8 cellular contexts compared by ENCODE assay signal in the genomic region with DNA sequence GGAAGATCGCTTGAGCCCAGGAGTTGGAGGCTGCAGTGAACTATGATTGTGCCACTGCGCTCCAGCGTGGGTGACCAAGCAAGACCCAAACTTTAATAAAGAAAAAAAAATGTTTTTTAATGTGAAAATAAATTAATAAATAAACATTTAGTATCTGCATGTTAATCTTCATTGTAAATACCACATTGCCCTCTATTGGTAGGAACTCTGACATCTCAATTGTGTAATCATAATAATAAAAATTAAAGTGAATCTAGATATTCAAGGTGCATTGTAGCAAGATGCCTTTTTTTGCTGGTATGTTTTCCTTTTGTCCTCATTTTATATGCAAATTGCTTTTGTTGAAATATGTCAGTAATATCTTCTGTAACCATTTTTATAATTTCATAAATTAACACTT.
A peak's percentile ranks its signal among the peaks of the same experiment; 100 is the strongest.
DNase-seq lines count a peak whose midpoint lies in the region; ATAC-seq, FAIRE-seq and TF ChIP-seq lines count a peak whose summit lies in the region.

No MANE protein-coding gene starts in this region.

- no peak overlapping the region for H3K4me3 ChIP-seq in left ventricle myocardium inferior
- H3K4me3 ChIP-seq in SK-N-SH (ENCODE audit: low read depth in 2 of 2, low read length in 1 of 2): no peak overlapping the region

- H3K9ac ChIP-seq in SK-N-SH: no peak overlapping the region

- WGBS in SK-N-SH (ENCODE audit: low lambda C conversion rate): 90% methylated on average over 3 of the region's 3 CpGs

- POLR2A ChIA-PET in SK-N-SH (lab: Yijun Ruan, JAX): no interaction called here

- H3K27me3 ChIP-seq in left ventricle myocardium inferior (ENCODE audit: low read depth) (no peaks in the 10 kb centered on the region), SK-N-SH (ENCODE audit: insufficient read depth) (no peaks in the 10 kb centered on the region)

- H3K4me2 ChIP-seq in SK-N-SH: no peak overlapping the region

- H3K9me3 ChIP-seq in left ventricle myocardium inferior (replicated peaks) (no peaks in the 10 kb centered on the region), SK-N-SH (no peaks in the 10 kb centered on the region)

- intact Hi-C loops in left ventricle myocardium inferior (cut with micrococcal nuclease) (loop anchor here (10.0 kb wide), 1 partner anchor 275 kb away; a partner anchor contains a TSS), cardiac septum (cut with DNase I) (loop anchor here (2.0 to 5.0 kb wide), 2 partner anchors 272 to 463 kb away; a partner anchor contains a TSS), posterior vena cava (cut with DNase I) (loop anchor here (5.0 kb wide), 2 partner anchors 457 to 462 kb away; no protein-coding TSS in a partner anchor)

- no peaks in the 10 kb centered on the region for H4K20me1 ChIP-seq in SK-N-SH (ENCODE audit: insufficient read depth)

- H3K79me2 ChIP-seq in SK-N-SH (ENCODE audit: insufficient read depth): no peaks in the 10 kb centered on the region

- H3K36me3 ChIP-seq in left ventricle myocardium inferior (peaks cover 34% of the 10 kb centered on the region), SK-N-SH (replicated peaks in 1 of 2; ENCODE audit: control insufficient read depth in 1 of 2, insufficient read depth in 2 of 2, low read length in 1 of 2) (peaks cover 32 to 45% of the 10 kb centered on the region in 2 experiments)

- no peak for ATAC-seq in GM21529 (IDR thresholded peaks at IDR 0.05; ENCODE audit: unreplicated experiment)

- TF ChIP-seq CTCF in left ventricle myocardium inferior (IDR thresholded peaks at IDR 0.05; ENCODE audit: borderline replicate concordance): peak; percentile 56
- TF ChIP-seq CTCF in SK-N-SH (IDR thresholded peaks at IDR 0.05): peak; percentile 68

- no peak for TF ChIP-seq EP300 in SK-N-SH (IDR thresholded peaks at IDR 0.05; ENCODE audit: borderline replicate concordance in 1 of 2, low read depth in 1 of 2, low read length in 1 of 2)

- H3F3A ChIP-seq in SK-N-SH (replicated peaks; ENCODE audit: insufficient read depth): peaks cover 14% of the 10 kb centered on the region

- peak; percentile 71 for TF ChIP-seq RAD21 in SK-N-SH (IDR thresholded peaks at IDR 0.05; ENCODE audit: low read length)

- DNase-seq in left ventricle myocardium inferior (no peak), cardiac septum (ENCODE audit: low spot score) (no peak), SK-N-SH (peak; percentile 51), glomerular visceral epithelial cell (ENCODE audit: extremely low spot score) (peak; percentile 30), HTR-8/SVneo (ENCODE audit: insufficient read length, low spot score) (no peak), posterior vena cava (ENCODE audit: low spot score) (no peak), GM19238 (ENCODE audit: insufficient read length, low spot score) (no peak)

- FAIRE-seq in HTR-8/SVneo (lab: Jason Lieb, UNC): no peak

- H3K27ac ChIP-seq in left ventricle myocardium inferior (replicated peaks) (no peak overlapping the region), SK-N-SH (ENCODE audit: low read depth in 2 of 2, low read length in 1 of 2) (no peak overlapping the region)

- no peaks in the 10 kb centered on the region for H3K9me2 ChIP-seq in SK-N-SH

- no peaks in the 10 kb centered on the region for H3K4me1 ChIP-seq in left ventricle myocardium inferior
- no peaks in the 10 kb centered on the region for H3K4me1 ChIP-seq in SK-N-SH (ENCODE audit: control insufficient read depth in 1 of 2, insufficient read depth in 2 of 2, low read depth in 1 of 2, low read length in 1 of 2)

- CTCF ChIA-PET in SK-N-SH (lab: Yijun Ruan, JAX): interaction anchor here (0.6 to 8.8 kb wide), 15 partner anchors 8 to 460 kb away, joined by 3 to 93 read pairs (median 3); a partner anchor contains a TSS

- H2AFZ ChIP-seq in SK-N-SH (ENCODE audit: low read depth): no peak overlapping the region

TF ChIP-seq in SK-N-SH, 30 proteins besides CTCF, POLR2A, EP300 and RAD21:
- TF ChIP-seq SMC3 (IDR thresholded peaks at IDR 0.05; ENCODE audit: low read depth, low read length): peak; percentile 41; the same call in 1 of the 2 replicates
- no peak for TF ChIP-seq SIN3A (IDR thresholded peaks at IDR 0.05; ENCODE audit: borderline replicate concordance, low read depth, low read length)
- TF ChIP-seq, protein P1, sequence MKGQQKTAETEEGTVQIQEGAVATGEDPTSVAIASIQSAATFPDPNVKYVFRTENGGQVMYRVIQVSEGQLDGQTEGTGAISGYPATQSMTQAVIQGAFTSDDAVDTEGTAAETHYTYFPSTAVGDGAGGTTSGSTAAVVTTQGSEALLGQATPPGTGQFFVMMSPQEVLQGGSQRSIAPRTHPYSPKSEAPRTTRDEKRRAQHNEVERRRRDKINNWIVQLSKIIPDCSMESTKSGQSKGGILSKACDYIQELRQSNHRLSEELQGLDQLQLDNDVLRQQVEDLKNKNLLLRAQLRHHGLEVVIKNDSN (IDR thresholded peaks at IDR 0.05; ENCODE audit: borderline replicate concordance, low read depth): no peak

Comparison
In these comparisons a context has a peak if more than half of its experiments do, and no peak if none do; other contexts are left out.
1. DNase-seq: peak in SK-N-SH (single experiment) and glomerular visceral epithelial cell (single experiment); none in left ventricle myocardium inferior (single experiment), cardiac septum (single experiment), HTR-8/SVneo (single experiment), posterior vena cava (single experiment) and GM19238 (single experiment).